ENCODE assay signal across 1 cellular context in genomic region chr12:132386926-132387497, GRCh38.
TF ChIP-seq lines count a peak whose summit lies in the region.

No MANE protein-coding gene starts in this region.

TF ChIP-seq in SK-N-SH, 30 proteins besides CTCF, POLR2A, EP300 and RAD21 (continued from another document):
- TF ChIP-seq REST (IDR thresholded peaks at IDR 0.05; ENCODE audit: low read depth, low read length) (no peak), FOXM1 (IDR thresholded peaks at IDR 0.05; ENCODE audit: low read depth) (no peak), SMC3 (IDR thresholded peaks at IDR 0.05; ENCODE audit: low read depth, low read length) (no peak), CHD2 (IDR thresholded peaks at IDR 0.05; ENCODE audit: low read length, partially characterized antibody) (no peak)
